Comparison of ENCODE assay signal across 8 cellular contexts in genomic region chr13:31046711-31047279, GRCh38.
DNase-seq lines count a peak whose midpoint lies in the region; ATAC-seq and TF ChIP-seq lines count a peak whose summit lies in the region.

No MANE protein-coding gene starts in this region.

- TF ChIP-seq CTCF in esophagus squamous epithelium (IDR thresholded peaks at IDR 0.05): no peak
- TF ChIP-seq CTCF in GM13977 (IDR thresholded peaks at IDR 0.05; ENCODE audit: extremely low read depth, insufficient read depth, missing control alignments): no peak

- peak overlapping the region; percentile 82 to 91 (median 86) for H3K27ac ChIP-seq in esophagus squamous epithelium

- DNase-seq in H4 (ENCODE audit: low spot score) (peak; percentile 41), NCI-H524 treated with DMSO at 0.1 percent for 48 hours (lab: John Stamatoyannopoulos, UW) (peak; percentile 98), esophagus squamous epithelium (lab: John Stamatoyannopoulos, UW) (no peak), posterior cingulate gyrus (peak in 7 of 10 donors; percentile 37 to 91 (median 52)), GM13977 (ENCODE audit: low spot score) (no peak), 8988T (no peak), AG20443 (ENCODE audit: low spot score) (no peak)

- H3K4me3 ChIP-seq in esophagus squamous epithelium: peak overlapping the region in 1 of 4 donors; percentile 12

- no peaks in the 10 kb centered on the region for H3K36me3 ChIP-seq in esophagus squamous epithelium

- WGBS in esophagus squamous epithelium, 2 donors: 22 to 25% methylated on average over 16 of the region's 16 CpGs

- no peak for TF ChIP-seq POLR2A in esophagus squamous epithelium (IDR thresholded peaks at IDR 0.05)

- no peaks in the 10 kb centered on the region for H3K9me3 ChIP-seq in esophagus squamous epithelium

- in situ Hi-C loops in GM13977 (cut with MboI; ENCODE audit: low pct_unique_long_range_greater_than_20kb, low sequenced_read_pairs, unreplicated experiment): no loop called here

- intact Hi-C loops in esophagus squamous epithelium (cut with DNase I): no loop called here
- intact Hi-C loops in posterior cingulate gyrus (cut with DNase I): loop anchor here (10.0 kb wide), 1 partner anchor 182 kb away; no protein-coding TSS in a partner anchor

- H3K27me3 ChIP-seq in esophagus squamous epithelium: peaks cover 0 to 4% (median 0%) of the 10 kb centered on the region in 4 donors

- ATAC-seq in GM18511 (IDR thresholded peaks at IDR 0.05; ENCODE audit: unreplicated experiment): no peak

- H3K4me1 ChIP-seq in esophagus squamous epithelium: peaks cover 26 to 42% (median 32%) of the 10 kb centered on the region in 3 donors

Comparison
In these comparisons a context has a peak if more than half of its experiments do, and no peak if none do; other contexts are left out.
1. DNase-seq: peak in H4 (single experiment), NCI-H524 treated with DMSO at 0.1 percent for 48 hours (single experiment) and posterior cingulate gyrus (7 of 10); none in esophagus squamous epithelium (single experiment), GM13977 (single experiment), 8988T (single experiment) and AG20443 (single experiment).